ENCODE assay signal across 16 cellular contexts in the genomic region with DNA sequence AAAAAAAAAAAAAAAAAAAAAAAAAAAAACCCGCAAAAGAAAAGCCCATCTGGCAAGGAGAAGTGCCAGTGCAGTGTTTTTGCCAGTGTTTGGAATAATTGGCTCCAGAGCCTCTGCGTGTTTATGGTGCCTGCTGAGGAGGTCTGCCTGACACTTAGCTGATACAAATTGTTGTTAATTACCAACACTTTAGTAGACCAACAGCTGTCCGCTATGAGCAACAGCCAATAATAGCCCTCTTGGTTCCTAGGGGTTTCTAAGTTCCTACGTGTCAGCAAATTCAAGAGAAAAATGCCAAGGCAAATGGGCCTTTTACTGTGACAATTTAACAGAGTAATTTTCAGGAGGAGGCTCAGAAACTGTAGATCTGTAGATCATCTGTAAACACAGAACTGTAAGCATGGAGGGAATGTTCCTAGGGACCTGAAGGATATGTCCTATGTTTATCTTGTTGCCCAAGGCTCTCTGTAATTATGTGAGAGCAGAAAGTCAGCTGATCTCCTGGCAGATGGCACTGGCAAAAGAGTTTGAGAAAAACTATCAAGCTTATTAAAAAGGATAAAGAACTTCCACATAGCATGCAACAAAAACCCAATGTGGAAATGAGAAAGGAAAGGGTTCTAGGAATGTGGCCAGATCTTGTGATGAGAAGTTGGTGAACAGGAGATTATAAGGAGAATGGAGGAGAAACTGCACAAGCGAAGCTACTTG.
DNase-seq lines count a peak whose midpoint lies in the region; ATAC-seq and TF ChIP-seq lines count a peak whose summit lies in the region.
"Had no signal": no experiment of that assay in that cellular context is flagged by ENCODE, and none has a peak within 500 bp of the region (broad histone marks: within the 10 kb centered on the region; RNA-seq: fewer than 3 reads in every experiment).

No MANE protein-coding gene starts in this region.

- H3K4me3 Mint-ChIP-seq in brain (peak overlapping the region in 1 of 5 experiments; percentile 15), nephron (no peak overlapping the region)
- no peak overlapping the region for H3K4me3 Mint-ChIP-seq in CD4-positive, alpha-beta T cell
- H3K4me3 Mint-ChIP-seq in T-helper 2 cell treated with Interferon-gamma antibody and Interleukin-4, amounts not matched to agents 5 μg/mL and 100 μg/mL, for 36 hours, result no peak overlapping the region
- H3K4me3 Mint-ChIP-seq: natural killer cell had no signal

- CTCF ChIA-PET in CD4-positive, alpha-beta T cell (lab: Charles Lee), result no interaction called here

- H3K27me3 Mint-ChIP-seq in brain, result no peaks in the 10 kb centered on the region
- no peaks in the 10 kb centered on the region for H3K27me3 Mint-ChIP-seq in nephron (ENCODE audit: low read depth)
- no peaks in the 10 kb centered on the region for H3K27me3 Mint-ChIP-seq in CD4-positive, alpha-beta T cell
- no peaks in the 10 kb centered on the region for H3K27me3 Mint-ChIP-seq in T-helper 2 cell treated with Interferon-gamma antibody and Interleukin-4, amounts not matched to agents 5 μg/mL and 100 μg/mL, for 36 hours (ENCODE audit: low read depth)

- H3K27ac Mint-ChIP-seq in brain (peak overlapping the region in 3 of 5 experiments; percentile 43 to 61 (median 55)), nephron (peak overlapping the region in 2 of 3 experiments; percentile 21 to 73)
- no peak overlapping the region for H3K27ac Mint-ChIP-seq in CD4-positive, alpha-beta T cell
- no peak overlapping the region for H3K27ac Mint-ChIP-seq in T-helper 2 cell treated with Interferon-gamma antibody and Interleukin-4, amounts not matched to agents 5 μg/mL and 100 μg/mL, for 36 hours
- H3K27ac Mint-ChIP-seq: natural killer cell had no signal

- H3K36me3 Mint-ChIP-seq in brain (no peaks in the 10 kb centered on the region), nephron (ENCODE audit: low read depth) (no peaks in the 10 kb centered on the region)
- no peaks in the 10 kb centered on the region for H3K36me3 Mint-ChIP-seq in CD4-positive, alpha-beta T cell (ENCODE audit: low read depth)
- H3K36me3 Mint-ChIP-seq in T-helper 2 cell treated with Interferon-gamma antibody and Interleukin-4, amounts not matched to agents 5 μg/mL and 100 μg/mL, for 36 hours (ENCODE audit: low read depth), result no peaks in the 10 kb centered on the region
- H3K36me3 Mint-ChIP-seq: natural killer cell had no signal

- H3K4me3 ChIP-seq in left lung, result no peak overlapping the region
- H3K4me3 ChIP-seq: BLaER1 treated with 17β-estradiol and CSF1 and Interleukin-3, amounts not matched to agents 10 nM and 100 nM had no signal

- H3K9me3 Mint-ChIP-seq in brain (peaks cover 0 to 8% (median 0%) of the 10 kb centered on the region in 5 experiments), nephron (no peaks in the 10 kb centered on the region)
- H3K9me3 Mint-ChIP-seq in CD4-positive, alpha-beta T cell, result no peaks in the 10 kb centered on the region
- no peaks in the 10 kb centered on the region for H3K9me3 Mint-ChIP-seq in T-helper 2 cell treated with Interferon-gamma antibody and Interleukin-4, amounts not matched to agents 5 μg/mL and 100 μg/mL, for 36 hours

- intact Hi-C loops in CD4-positive, alpha-beta T cell (cut with DNase I, micrococcal nuclease), result no loop called here
- intact Hi-C loops in left lung (cut with DNase I), result no loop called here

- no peaks in the 10 kb centered on the region for H3K9me3 ChIP-seq in CD4-positive, alpha-beta T cell (ENCODE audit: control insufficient read depth, low read length)
- H3K9me3 ChIP-seq in left lung, result no peaks in the 10 kb centered on the region
- H3K9me3 ChIP-seq: BLaER1 treated with 17β-estradiol and CSF1 and Interleukin-3, amounts not matched to agents 10 nM and 100 nM had no signal

- no peak for ATAC-seq in CD4-positive, alpha-beta T cell (ENCODE audit: poor library complexity)
- no peak for ATAC-seq in left lung
- ATAC-seq: natural killer cell, right cardiac atrium had no signal

- DNase-seq in COLO829 (ENCODE audit: low spot score) (peak; percentile 34), NCI-H1417 treated with DMSO at 0.1 percent for 48 hours (lab: John Stamatoyannopoulos, UW) (peak; percentile 78), NCI-H2196 (lab: John Stamatoyannopoulos, UW; ENCODE audit: unreplicated experiment) (no peak), left lung (no peak)
- DNase-seq in CD4-positive, alpha-beta T cell, result no peak
- no peak for DNase-seq in T-helper 2 cell treated with Interferon-gamma antibody and Interleukin-4, amounts not matched to agents 5 μg/mL and 100 μg/mL, for 36 hours (ENCODE audit: low spot score)
- DNase-seq: activated naive CD4-positive, alpha-beta T cell treated with Interleukin-2 at 50 U/mL for 16 hours; effector CD4-positive, alpha-beta T cell; H7; natural killer cell; right cardiac atrium; stimulated activated naive CD4-positive, alpha-beta T cell had no signal

- no peaks in the 10 kb centered on the region for H3K4me1 ChIP-seq in left lung

- H3K36me3 ChIP-seq in left lung, result no peaks in the 10 kb centered on the region
- H3K36me3 ChIP-seq: BLaER1 treated with 17β-estradiol and CSF1 and Interleukin-3, amounts not matched to agents 10 nM and 100 nM had no signal

- H3K27ac ChIP-seq in CD4-positive, alpha-beta T cell (ENCODE audit: low read depth, low read length), result no peak overlapping the region
- H3K27ac ChIP-seq in left lung, result no peak overlapping the region
- H3K27ac ChIP-seq: BLaER1 treated with 17β-estradiol and CSF1 and Interleukin-3, amounts not matched to agents 10 nM and 100 nM; VCaP had no signal

- H3K4me1 Mint-ChIP-seq in brain, result peaks cover 38% of the 10 kb centered on the region
- peaks cover 8% of the 10 kb centered on the region for H3K4me1 Mint-ChIP-seq in nephron
- no peaks in the 10 kb centered on the region for H3K4me1 Mint-ChIP-seq in CD4-positive, alpha-beta T cell (ENCODE audit: low read depth)
- H3K4me1 Mint-ChIP-seq in T-helper 2 cell treated with Interferon-gamma antibody and Interleukin-4, amounts not matched to agents 5 μg/mL and 100 μg/mL, for 36 hours (ENCODE audit: low read depth), result no peaks in the 10 kb centered on the region
- H3K4me1 Mint-ChIP-seq: natural killer cell had no signal

- no peak for TF ChIP-seq CTCF in brain (conservative IDR thresholded peaks at IDR 0.05)
- TF ChIP-seq CTCF in nephron (IDR thresholded peaks at IDR 0.05; ENCODE audit: unreplicated experiment in 3 of 3), result no peak
- TF ChIP-seq CTCF in CD4-positive, alpha-beta T cell (IDR thresholded peaks at IDR 0.05), result no peak
- TF ChIP-seq CTCF in left lung (IDR thresholded peaks at IDR 0.05), result no peak

- POLR2A ChIA-PET in CD4-positive, alpha-beta T cell (lab: Charles Lee), result no interaction called here

- no peaks in the 10 kb centered on the region for H3K27me3 ChIP-seq in CD4-positive, alpha-beta T cell (ENCODE audit: control insufficient read depth, insufficient read depth, low read length)
- H3K27me3 ChIP-seq in left lung, result no peaks in the 10 kb centered on the region
- H3K27me3 ChIP-seq: BLaER1 treated with 17β-estradiol and CSF1 and Interleukin-3, amounts not matched to agents 10 nM and 100 nM had no signal

Comparison
In these comparisons a context has a peak if more than half of its experiments do, and no peak if none do; other contexts are left out.
1. DNase-seq: peak in COLO829 (single experiment) and NCI-H1417 treated with DMSO at 0.1 percent for 48 hours (single experiment); none in NCI-H2196 (single experiment), CD4-positive, alpha-beta T cell (0 of 10), T-helper 2 cell treated with Interferon-gamma antibody and Interleukin-4, amounts not matched to agents 5 μg/mL and 100 μg/mL, for 36 hours (single experiment) and left lung (0 of 2).
2. H3K27ac Mint-ChIP-seq: peak in brain (3 of 5) and nephron (2 of 3); none in CD4-positive, alpha-beta T cell (single experiment) and T-helper 2 cell treated with Interferon-gamma antibody and Interleukin-4, amounts not matched to agents 5 μg/mL and 100 μg/mL, for 36 hours (single experiment).